Comparison of ENCODE assay signal across 10 cellular contexts in the genomic region with DNA sequence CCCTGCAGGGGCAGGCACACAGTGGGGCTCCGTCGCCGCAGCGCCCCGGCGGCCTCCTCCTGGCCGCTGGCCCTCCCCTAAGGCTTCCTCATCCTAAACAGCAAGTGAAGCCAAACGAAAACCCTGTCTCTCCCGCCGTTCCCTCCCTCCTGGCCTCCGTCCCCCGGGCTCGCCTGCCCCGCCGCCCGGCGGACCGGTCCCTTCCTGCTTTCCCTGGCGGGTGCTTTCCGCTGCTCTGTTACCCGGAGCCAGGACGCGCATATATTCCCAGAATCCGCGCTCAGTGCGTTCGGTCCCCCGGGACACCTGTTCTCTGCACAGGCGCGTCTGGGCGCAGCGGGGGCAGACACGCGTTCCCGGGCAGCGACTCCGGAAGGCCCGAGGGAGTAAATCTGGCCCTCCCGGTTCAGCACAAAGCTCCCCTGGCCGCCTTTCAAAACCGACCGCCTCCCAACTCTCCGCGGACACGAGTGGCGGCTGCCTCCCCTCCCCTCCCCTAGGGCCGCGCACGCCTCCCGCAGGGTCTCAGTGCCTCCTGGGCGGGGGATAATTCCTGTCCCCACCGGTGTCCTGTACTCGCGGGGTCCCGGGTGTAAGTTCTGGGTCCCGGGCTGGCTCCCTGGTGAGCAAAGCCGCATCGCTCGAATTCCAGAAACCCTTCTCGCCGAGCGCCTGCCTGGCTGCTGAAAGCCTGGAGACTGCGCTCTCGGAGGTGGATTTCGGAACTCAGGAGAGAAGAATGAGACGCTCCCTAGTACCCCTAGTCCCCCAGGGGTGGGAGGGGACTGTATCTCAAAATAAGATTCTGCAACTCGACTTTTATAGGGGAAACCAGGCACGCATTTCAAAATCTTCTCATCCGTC. TPM values are rescaled to one million over a fixed set of nuclear protein-coding genes. Genes with fewer than 3 reads are reported as not detected.
DNase-seq lines count a peak whose midpoint lies in the region; TF ChIP-seq lines count a peak whose summit lies in the region.
"Had no signal": no experiment of that assay in that cellular context is flagged by ENCODE, and none has a peak within 500 bp of the region (broad histone marks: within the 10 kb centered on the region; RNA-seq: fewer than 3 reads in every experiment).

No MANE protein-coding gene starts in this region.

- H4K20me1 ChIP-seq in SK-N-SH (ENCODE audit: insufficient read depth) (no peaks in the 10 kb centered on the region), hepatocyte (ENCODE audit: insufficient read depth, poor library complexity, severe bottlenecking) (no peaks in the 10 kb centered on the region)

- 0 out of 2 replicates have a peak overlapping the region, but pooled peaks have one; percentile 19 for H3K4me2 ChIP-seq in SK-N-SH
- peak overlapping the region; percentile 92 for H3K4me2 ChIP-seq in hepatocyte
- H3K4me2 ChIP-seq: PC-9 had no signal

- peaks cover 3% of the 10 kb centered on the region for H3K36me3 Mint-ChIP-seq in progenitor cell of endocrine pancreas (ENCODE audit: insufficient read depth)

- H3K79me2 ChIP-seq in SK-N-SH (ENCODE audit: insufficient read depth) (no peaks in the 10 kb centered on the region), hepatocyte (no peaks in the 10 kb centered on the region)

- H3K9me2 ChIP-seq in SK-N-SH: no peaks in the 10 kb centered on the region
- H3K9me2 ChIP-seq in hepatocyte (replicated peaks; ENCODE audit: insufficient read depth): no peaks in the 10 kb centered on the region

- TF ChIP-seq EP300 in SK-N-SH (IDR thresholded peaks at IDR 0.05; ENCODE audit: borderline replicate concordance in 1 of 2, low read depth in 1 of 2, low read length in 1 of 2): no peak

- H3K9me3 ChIP-seq in SK-N-SH (no peaks in the 10 kb centered on the region), hepatocyte (ENCODE audit: low read depth) (no peaks in the 10 kb centered on the region)
- H3K9me3 ChIP-seq: neutrophil had no signal

- H3K27ac ChIP-seq in SK-N-SH (ENCODE audit: low read depth in 2 of 2, low read length in 1 of 2) (no peak overlapping the region), hepatocyte (no peak overlapping the region)
- H3K27ac ChIP-seq: neutrophil, PC-9 had no signal

- H3K27me3 ChIP-seq in SK-N-SH (ENCODE audit: insufficient read depth) (peaks cover 42% of the 10 kb centered on the region), hepatocyte (peaks cover 55% of the 10 kb centered on the region)

- no peak overlapping the region for H3K27ac Mint-ChIP-seq in progenitor cell of endocrine pancreas

- CTCF ChIA-PET in SK-N-SH (lab: Yijun Ruan, JAX): interaction anchor here (0.8 to 2.3 kb wide), 3 partner anchors 17 to 119 kb away, joined by 3 to 14 read pairs (median 4); no protein-coding TSS in a partner anchor

- H3K4me1 ChIP-seq in SK-N-SH (ENCODE audit: control insufficient read depth in 1 of 2, insufficient read depth in 2 of 2, low read depth in 1 of 2, low read length in 1 of 2) (no peaks in the 10 kb centered on the region; a peak in 1 of 4 replicates), hepatocyte (ENCODE audit: insufficient read depth) (peaks cover 2% of the 10 kb centered on the region)

- TF ChIP-seq CTCF in SK-N-SH (IDR thresholded peaks at IDR 0.05) (no peak), hepatocyte (IDR thresholded peaks at IDR 0.05; ENCODE audit: poor library complexity) (no peak), progenitor cell of endocrine pancreas (IDR thresholded peaks at IDR 0.05; ENCODE audit: unreplicated experiment) (no peak)

- peaks cover 4% of the 10 kb centered on the region for H3K9me3 Mint-ChIP-seq in progenitor cell of endocrine pancreas (ENCODE audit: low read depth)

- no peak for TF ChIP-seq RAD21 in SK-N-SH (IDR thresholded peaks at IDR 0.05; ENCODE audit: low read length)

- peaks cover 58% of the 10 kb centered on the region for H3K27me3 Mint-ChIP-seq in progenitor cell of endocrine pancreas

- peak; percentile 60 for DNase-seq in DMS79 treated with DMSO at 0.1 percent for 48 hours (lab: John Stamatoyannopoulos, UW)
- DNase-seq in SK-N-SH: peak; percentile 49
- DNase-seq in hepatocyte (ENCODE audit: low spot score): no peak
- no peak for DNase-seq in progenitor cell of endocrine pancreas (ENCODE audit: low spot score, unreplicated experiment)
- no peak for DNase-seq in KG1 (lab: John Stamatoyannopoulos, UW)
- no peak for DNase-seq in UCSD-AML1 (lab: John Stamatoyannopoulos, UW; ENCODE audit: unreplicated experiment)
- DNase-seq in NCI-H524 treated with DMSO at 0.1 percent for 48 hours (lab: John Stamatoyannopoulos, UW): no peak
- DNase-seq in NCI-H2029 treated with DMSO at 0.1 percent for 48 hours (lab: John Stamatoyannopoulos, UW): no peak
- DNase-seq: PC-9 had no signal

- H3K36me3 ChIP-seq in SK-N-SH (replicated peaks in 1 of 2; ENCODE audit: control insufficient read depth in 1 of 2, insufficient read depth in 2 of 2, low read length in 1 of 2): no peaks in the 10 kb centered on the region
- H3K36me3 ChIP-seq in hepatocyte (replicated peaks; ENCODE audit: insufficient read depth, low read depth): no peaks in the 10 kb centered on the region
- H3K36me3 ChIP-seq: neutrophil had no signal

- H3F3A ChIP-seq in SK-N-SH (replicated peaks; ENCODE audit: insufficient read depth): no peaks in the 10 kb centered on the region

- peak overlapping the region; percentile 62 for H3K4me3 Mint-ChIP-seq in progenitor cell of endocrine pancreas (ENCODE audit: low read depth)

- no peak overlapping the region for H3K9ac ChIP-seq in SK-N-SH

- H3K4me1 Mint-ChIP-seq in progenitor cell of endocrine pancreas (ENCODE audit: low read depth): peaks cover 4% of the 10 kb centered on the region

- POLR2A ChIA-PET in SK-N-SH (lab: Yijun Ruan, JAX): no interaction called here

- H3K4me3 ChIP-seq in SK-N-SH (ENCODE audit: low read depth in 2 of 2, low read length in 1 of 2): no peak overlapping the region; a peak in 1 of 4 replicates
- no peak overlapping the region for H3K4me3 ChIP-seq in hepatocyte
- H3K4me3 ChIP-seq: PC-9 had no signal

- WGBS in SK-N-SH (ENCODE audit: low lambda C conversion rate): 14% methylated on average over 42 of the region's 69 CpGs
- 2% methylated on average over 66 of the region's 69 CpGs for WGBS in hepatocyte (ENCODE audit: low lambda C conversion rate, missing lambda C conversion rate)

- H2AFZ ChIP-seq in SK-N-SH (ENCODE audit: low read depth) (no peak overlapping the region), hepatocyte (no peak overlapping the region)
- H2AFZ ChIP-seq: PC-9 had no signal

TF ChIP-seq in SK-N-SH, 30 proteins besides CTCF, POLR2A, EP300 and RAD21 (continues in another document):
- TF ChIP-seq JUND (IDR thresholded peaks at IDR 0.05) (no peak), YY1 (IDR thresholded peaks at IDR 0.05; ENCODE audit: low read depth) (no peak), TEAD4 (IDR thresholded peaks at IDR 0.05; ENCODE audit: borderline replicate concordance, insufficient read depth) (no peak), EZH2phosphoT487 (IDR thresholded peaks at IDR 0.05; ENCODE audit: borderline replicate concordance, low read depth) (no peak), ELF1 (IDR thresholded peaks at IDR 0.05) (no peak), FOSL2 (IDR thresholded peaks at IDR 0.05; ENCODE audit: borderline replicate concordance, low read depth) (no peak), FOXM1 (IDR thresholded peaks at IDR 0.05; ENCODE audit: low read depth) (no peak), SMC3 (IDR thresholded peaks at IDR 0.05; ENCODE audit: low read depth, low read length) (no peak), POLR2AphosphoS5 (IDR thresholded peaks at IDR 0.05; ENCODE audit: low read depth, low read length) (no peak), NRF1 (IDR thresholded peaks at IDR 0.05; ENCODE audit: low read depth, low read length) (no peak), SIN3A (IDR thresholded peaks at IDR 0.05; ENCODE audit: borderline replicate concordance, low read depth, low read length) (no peak), RXRA (IDR thresholded peaks at IDR 0.05; ENCODE audit: borderline replicate concordance, low read depth) (no peak), GATA2 (CRISPR knock-in tag; IDR thresholded peaks at IDR 0.05) (no peak), RFX5 (IDR thresholded peaks at IDR 0.05; ENCODE audit: low read length) (no peak)
- TF ChIP-seq, protein P1, sequence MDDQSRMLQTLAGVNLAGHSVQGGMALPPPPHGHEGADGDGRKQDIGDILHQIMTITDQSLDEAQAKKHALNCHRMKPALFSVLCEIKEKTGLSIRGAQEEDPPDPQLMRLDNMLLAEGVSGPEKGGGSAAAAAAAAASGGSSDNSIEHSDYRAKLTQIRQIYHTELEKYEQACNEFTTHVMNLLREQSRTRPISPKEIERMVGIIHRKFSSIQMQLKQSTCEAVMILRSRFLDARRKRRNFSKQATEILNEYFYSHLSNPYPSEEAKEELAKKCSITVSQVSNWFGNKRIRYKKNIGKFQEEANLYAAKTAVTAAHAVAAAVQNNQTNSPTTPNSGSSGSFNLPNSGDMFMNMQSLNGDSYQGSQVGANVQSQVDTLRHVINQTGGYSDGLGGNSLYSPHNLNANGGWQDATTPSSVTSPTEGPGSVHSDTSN (IDR thresholded peaks at IDR 0.05): no peak

RNA-seq across cellular contexts. Expression of a gene that starts 21.4 kb away (rescaled TPM):
- polyA plus RNA-seq in SK-N-SH (2012; rRNA removed): 7.7 and 11.0 TPM in 2 replicates
- polyA plus RNA-seq in SK-N-SH (2012; cell fraction: cytosol; rRNA removed): 3.9 and 5.9 TPM in 2 replicates
- polyA plus RNA-seq in SK-N-SH (2012; cell fraction: nucleus; rRNA removed): 52.8 and 69.2 TPM in 2 replicates
- 12.0 and 20.3 TPM in 2 replicates for total RNA-seq in hepatocyte
- 7.6 and 9.5 TPM in 2 replicates for polyA plus RNA-seq in hepatocyte
- total RNA-seq in progenitor cell of endocrine pancreas: 48.9 and 49.3 TPM in 2 replicates

RNA-seq across cellular contexts. Expression of a gene that starts 42.8 kb away (rescaled TPM):
- polyA plus RNA-seq in SK-N-SH (2012; rRNA removed) (2.9 and 3.1 TPM in 2 replicates), hepatocyte (3.6 TPM in 2 replicates)
- polyA plus RNA-seq in SK-N-SH (2012; cell fraction: cytosol; rRNA removed): 1.4 and 2.2 TPM in 2 replicates
- 1.7 TPM in 2 replicates for polyA plus RNA-seq in SK-N-SH (2012; cell fraction: nucleus; rRNA removed)
- total RNA-seq in hepatocyte (8.6 and 13.0 TPM in 2 replicates), progenitor cell of endocrine pancreas (12.3 and 12.6 TPM in 2 replicates)

RNA-seq across cellular contexts. Expression of a gene that starts 48.1 kb away (rescaled TPM):
- polyA plus RNA-seq in SK-N-SH (2012; rRNA removed) (185 and 198 TPM in 2 replicates), hepatocyte (155 and 159 TPM in 2 replicates)
- 99.2 and 137 TPM in 2 replicates for polyA plus RNA-seq in SK-N-SH (2012; cell fraction: cytosol; rRNA removed)
- 365 and 420 TPM in 2 replicates for polyA plus RNA-seq in SK-N-SH (2012; cell fraction: nucleus; rRNA removed)
- total RNA-seq in hepatocyte (120 and 124 TPM in 2 replicates), progenitor cell of endocrine pancreas (147 and 151 TPM in 2 replicates)

Comparison
In these comparisons a context has a peak if more than half of its experiments do, and no peak if none do; other contexts are left out.
1. DNase-seq: peak in DMS79 treated with DMSO at 0.1 percent for 48 hours (single experiment) and SK-N-SH (single experiment); none in hepatocyte (single experiment), progenitor cell of endocrine pancreas (single experiment), KG1 (single experiment), UCSD-AML1 (single experiment), NCI-H524 treated with DMSO at 0.1 percent for 48 hours (single experiment) and NCI-H2029 treated with DMSO at 0.1 percent for 48 hours (single experiment).